8 cellular contexts compared by ENCODE assay signal in the genomic region with DNA sequence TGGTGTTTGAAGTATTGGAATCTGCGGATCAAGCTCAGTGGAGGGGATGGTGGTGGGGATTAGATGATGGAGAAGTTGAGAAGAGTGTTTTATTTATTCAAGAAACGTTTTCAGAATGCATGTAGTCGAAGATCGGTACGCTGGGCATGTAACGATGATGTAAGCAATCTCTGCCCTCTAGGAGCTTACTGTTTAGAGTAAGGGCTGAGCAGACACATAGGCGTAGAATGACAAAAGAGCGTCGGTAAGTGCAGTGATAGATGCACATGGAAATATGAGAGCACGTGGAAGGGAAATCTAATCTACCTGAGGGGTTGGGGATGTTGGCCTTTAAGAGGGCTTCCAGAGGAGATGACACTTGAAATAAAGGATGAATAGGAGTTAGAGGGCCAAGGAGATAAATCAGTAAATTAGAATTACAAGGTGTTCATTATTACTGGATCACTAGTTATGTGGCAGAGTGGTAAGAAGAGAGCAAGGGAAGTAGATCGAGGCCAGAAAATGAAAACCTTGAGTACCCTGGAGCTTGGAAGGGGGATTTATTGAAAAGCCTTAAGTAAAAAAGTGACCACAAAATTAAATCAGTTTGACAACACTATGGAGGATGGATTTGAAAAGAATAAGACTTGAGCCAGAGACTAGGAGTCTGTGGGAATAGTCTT. TPM values are rescaled to one million over a fixed set of nuclear protein-coding genes. Genes with fewer than 3 reads are reported as not detected.
DNase-seq lines count a peak whose midpoint lies in the region; ATAC-seq and TF ChIP-seq lines count a peak whose summit lies in the region.

No MANE protein-coding gene starts in this region.

- H3K4me3 ChIP-seq in breast epithelium (peak overlapping the region; percentile 82 to 90 (median 87)), right lobe of liver (peak overlapping the region; percentile 65 to 85 (median 73))

- DNase-seq in DMS53 (lab: John Stamatoyannopoulos, UW) (peak; percentile 62), DMS53 treated with DMSO at 0.1 percent for 48 hours (lab: John Stamatoyannopoulos, UW; ENCODE audit: unreplicated experiment) (no peak), NCI-H2029 treated with DMSO at 0.1 percent for 48 hours (lab: John Stamatoyannopoulos, UW) (peak; percentile 80), breast epithelium (ENCODE audit: low spot score in 2 of 2) (no peak), right lobe of liver (no peak), NCI-H1048 (lab: John Stamatoyannopoulos, UW) (no peak), midbrain (lab: John Stamatoyannopoulos, UW) (no peak)

- TF ChIP-seq CTCF in breast epithelium (IDR thresholded peaks at IDR 0.05): no peak
- no peak for TF ChIP-seq CTCF in right lobe of liver (IDR thresholded peaks at IDR 0.05)

- no peak for TF ChIP-seq POLR2A in breast epithelium (IDR thresholded peaks at IDR 0.05)
- TF ChIP-seq POLR2A in right lobe of liver (IDR thresholded peaks at IDR 0.05): no peak

- 15% methylated on average over 11 of the region's 11 CpGs for WGBS in right lobe of liver (ENCODE audit: insufficient coverage, low coverage, low lambda C conversion rate, missing lambda C conversion rate)

- H3K27me3 ChIP-seq in breast epithelium (no peaks in the 10 kb centered on the region), right lobe of liver (no peaks in the 10 kb centered on the region)

- H3K27ac ChIP-seq in breast epithelium: peak overlapping the region; percentile 95 to 96
- H3K27ac ChIP-seq in right lobe of liver: peak overlapping the region; percentile 83 to 89 (median 84)

- no peaks in the 10 kb centered on the region for H3K36me3 ChIP-seq in breast epithelium
- no peaks in the 10 kb centered on the region for H3K36me3 ChIP-seq in right lobe of liver

- intact Hi-C loops in breast epithelium (cut with DNase I; ENCODE audit: low total_unique reads): no loop called here
- intact Hi-C loops in right lobe of liver (cut with DNase I): no loop called here

- H3K4me1 ChIP-seq in breast epithelium: peaks cover 0 to 7% of the 10 kb centered on the region in 2 donors
- peaks cover 0 to 59% (median 18%) of the 10 kb centered on the region in 4 donors for H3K4me1 ChIP-seq in right lobe of liver

- H3K9me3 ChIP-seq in breast epithelium: no peaks in the 10 kb centered on the region
- no peaks in the 10 kb centered on the region for H3K9me3 ChIP-seq in right lobe of liver

- ATAC-seq in HG02588 (IDR thresholded peaks at IDR 0.05; ENCODE audit: unreplicated experiment) (peak; percentile 18), right lobe of liver (peak; percentile 12 to 29 (median 24))

RNA-seq across cellular contexts. Expression of a gene that starts 0.7 kb away (rescaled TPM):
- total RNA-seq in breast epithelium (10 to 100 TPM; 17.3 to 48.3 (median 39.7) TPM), right lobe of liver (10 to 100 TPM; 12.6 to 36.0 (median 25.3) TPM)

RNA-seq across cellular contexts. Expression of a gene that starts 30.5 kb away (rescaled TPM):
- total RNA-seq in breast epithelium (10 to 100 TPM; 19.0 to 37.3 (median 26.2) TPM), right lobe of liver (10 to 100 TPM in 5 of 6 experiments, 1 to 10 TPM in 1; 8.5 to 16.6 (median 14.3) TPM)

Comparison
In these comparisons a context has a peak if more than half of its experiments do, and no peak if none do; other contexts are left out.
1. DNase-seq: peak in DMS53 (single experiment) and NCI-H2029 treated with DMSO at 0.1 percent for 48 hours (single experiment); none in DMS53 treated with DMSO at 0.1 percent for 48 hours (single experiment), breast epithelium (0 of 2), right lobe of liver (0 of 3), NCI-H1048 (single experiment) and midbrain (single experiment).